ENCODE assay signal across 8 cellular contexts in the genomic region with DNA sequence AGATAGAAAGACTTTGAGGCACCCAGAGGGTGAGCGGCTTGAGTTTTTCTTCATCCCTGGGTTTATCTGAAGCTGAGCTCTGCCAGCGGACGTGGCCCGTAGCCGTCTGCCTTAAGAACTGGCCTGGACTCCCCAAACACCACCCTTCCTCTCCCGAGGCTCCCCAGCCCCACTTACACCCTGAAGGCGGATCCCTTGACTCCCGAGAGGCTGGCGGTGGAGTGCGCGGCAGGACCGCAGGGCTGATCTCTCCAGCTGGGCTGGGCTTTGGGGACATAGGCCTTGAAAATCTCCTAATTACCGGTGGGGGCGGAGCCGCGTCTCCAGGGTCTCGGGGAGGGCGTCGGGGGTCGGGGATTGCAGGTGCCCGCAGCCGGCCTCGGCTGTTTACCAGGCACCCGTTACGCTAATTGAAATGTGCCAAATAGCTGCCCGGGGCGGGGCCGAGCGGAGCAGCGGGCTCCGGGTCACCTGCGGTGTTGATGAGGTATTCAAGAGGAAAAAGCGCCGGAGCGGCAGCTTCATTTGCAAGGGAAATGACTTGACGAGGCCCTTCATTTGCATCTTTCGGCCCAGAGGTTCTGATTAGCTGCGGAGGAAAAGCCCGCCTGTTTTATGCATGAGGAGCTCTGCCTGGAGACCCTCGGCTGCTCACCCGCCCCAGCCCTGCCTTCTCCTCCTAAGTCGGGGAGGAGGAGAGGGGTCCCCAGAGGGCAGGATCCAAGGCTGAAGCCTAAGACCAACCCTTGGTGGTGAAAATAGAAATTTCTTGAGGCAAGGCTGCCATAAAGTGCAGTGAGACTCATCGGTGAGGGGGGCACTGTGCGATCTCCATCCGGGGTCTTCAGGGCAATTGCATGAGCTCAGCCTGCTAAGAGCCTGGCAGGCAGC.
DNase-seq lines count a peak whose midpoint lies in the region; ATAC-seq and TF ChIP-seq lines count a peak whose summit lies in the region.

No MANE protein-coding gene starts in this region.

- CTCF ChIA-PET in CD8-positive, alpha-beta memory T cell (lab: Charles Lee) = interaction anchor here (0.6 to 1.7 kb wide), 8 partner anchors 15 to 100 kb away, joined by 3 to 9 read pairs (median 4); a partner anchor contains a TSS
- CTCF ChIA-PET in WTC11 (lab: Charles Lee) = interaction anchor here (0.5 to 2.2 kb wide), 33 partner anchors 8 to 844 kb away, joined by 3 to 24 read pairs (median 4); a partner anchor contains a TSS

- H3K4me1 Mint-ChIP-seq in CD8-positive, alpha-beta memory T cell = peaks cover 17 to 23% (median 21%) of the 10 kb centered on the region in 3 donors
- peaks cover 70% of the 10 kb centered on the region for H3K4me1 Mint-ChIP-seq in WTC11
- H3K4me1 Mint-ChIP-seq in nephron progenitor cell = peaks cover 34% of the 10 kb centered on the region

- H3K27me3 Mint-ChIP-seq in CD8-positive, alpha-beta memory T cell = peaks cover 3 to 17% of the 10 kb centered on the region in 2 donors
- H3K27me3 Mint-ChIP-seq in WTC11 (ENCODE audit: low read depth) (no peaks in the 10 kb centered on the region; the same call in 1 of the 2 replicates), nephron progenitor cell (ENCODE audit: low read depth, poor library complexity) (peaks cover 44% of the 10 kb centered on the region)

- no peaks in the 10 kb centered on the region for H3K36me3 ChIP-seq in CD8-positive, alpha-beta memory T cell (ENCODE audit: insufficient read depth, low read length)
- H3K36me3 ChIP-seq in transverse colon = no peaks in the 10 kb centered on the region

- no peak for TF ChIP-seq POLR2A in transverse colon (IDR thresholded peaks at IDR 0.05)

- H3K4me3 ChIP-seq in CD8-positive, alpha-beta memory T cell (ENCODE audit: low read length) = peak overlapping the region; percentile 68
- H3K4me3 ChIP-seq in dorsolateral prefrontal cortex = peak overlapping the region in 58 of 59 donors; percentile 6 to 68 (median 49)
- peak overlapping the region in 2 of 4 donors; percentile 13 to 32 for H3K4me3 ChIP-seq in transverse colon

- peak overlapping the region; percentile 13 to 82 (median 54) for H3K27ac Mint-ChIP-seq in CD8-positive, alpha-beta memory T cell
- H3K27ac Mint-ChIP-seq in WTC11 (peak overlapping the region; percentile 99), nephron progenitor cell (peak overlapping the region; percentile 83)

- no peak for TF ChIP-seq CTCF in WTC11 (IDR thresholded peaks at IDR 0.05)
- TF ChIP-seq CTCF in dorsolateral prefrontal cortex (IDR thresholded peaks at IDR 0.05 in 54 of 56, conservative IDR thresholded peaks at IDR 0.05 in 2 of 56; ENCODE audit: low read depth in 1 of 56, partially characterized antibody in 56 of 56) = no peak
- TF ChIP-seq CTCF in nephron progenitor cell (IDR thresholded peaks at IDR 0.05) = no peak
- no peak for TF ChIP-seq CTCF in transverse colon (IDR thresholded peaks at IDR 0.05)

- H3K4me3 Mint-ChIP-seq in CD8-positive, alpha-beta memory T cell = peak overlapping the region; percentile 82 to 92 (median 84)
- H3K4me3 Mint-ChIP-seq in WTC11 = peak overlapping the region; percentile 78
- peak overlapping the region; percentile 82 for H3K4me3 Mint-ChIP-seq in nephron progenitor cell

- POLR2A ChIA-PET in CD8-positive, alpha-beta memory T cell (lab: Charles Lee) = interaction anchor here (0.7 kb wide), 1 partner anchor 23 kb away, joined by 3 read pairs; no protein-coding TSS in a partner anchor
- POLR2A ChIA-PET in WTC11 (lab: Charles Lee) = interaction anchor here (0.6 to 1.8 kb wide), 13 partner anchors 11 to 261 kb away, joined by 3 to 8 read pairs (median 4); a partner anchor contains a TSS

- H3K27ac ChIP-seq in CD8-positive, alpha-beta memory T cell (ENCODE audit: low read depth, low read length) = no peak overlapping the region
- H3K27ac ChIP-seq in dorsolateral prefrontal cortex (peak overlapping the region in 15 of 59 donors; percentile 9 to 63 (median 26)), transverse colon (no peak overlapping the region)

- no peak for TF ChIP-seq EP300 in transverse colon (IDR thresholded peaks at IDR 0.05; ENCODE audit: low read depth)

- WGBS in transverse colon (ENCODE audit: low coverage in 1 of 2), 2 donors = 2% methylated on average over 35 of the region's 45 CpGs; no CpG with 5 or more reads in 1 of the 2 donors

- H3K27me3 ChIP-seq in CD8-positive, alpha-beta memory T cell (ENCODE audit: insufficient read depth, low read length, poor library complexity, severe bottlenecking) = no peaks in the 10 kb centered on the region
- H3K27me3 ChIP-seq in dorsolateral prefrontal cortex (peaks cover 0 to 26% (median 7%) of the 10 kb centered on the region in 45 donors), transverse colon (peaks cover 55% of the 10 kb centered on the region)

- H3K9me3 Mint-ChIP-seq in CD8-positive, alpha-beta memory T cell = no peaks in the 10 kb centered on the region
- H3K9me3 Mint-ChIP-seq in WTC11 = no peaks in the 10 kb centered on the region
- H3K9me3 Mint-ChIP-seq in nephron progenitor cell = no peaks in the 10 kb centered on the region

- no peaks in the 10 kb centered on the region for H3K9me3 ChIP-seq in CD8-positive, alpha-beta memory T cell (ENCODE audit: low read length)
- H3K9me3 ChIP-seq in transverse colon = no peaks in the 10 kb centered on the region

- in situ Hi-C loops in transverse colon (cut with MboI; ENCODE audit: low pct_ligation_motif_present in 1 of 4, low pct_unique_long_range_greater_than_20kb in 1 of 4, low sequenced_read_pairs in 3 of 4) = no loop called here

- H3K4me1 ChIP-seq in CD8-positive, alpha-beta memory T cell (ENCODE audit: insufficient read depth, low read length) = peaks cover 10% of the 10 kb centered on the region
- H3K4me1 ChIP-seq in transverse colon = peaks cover 0 to 12% (median 3%) of the 10 kb centered on the region in 4 donors

- ATAC-seq in WTC11 (peak; percentile 85), HG02884 (IDR thresholded peaks at IDR 0.05; ENCODE audit: unreplicated experiment) (no peak)

- intact Hi-C loops in dorsolateral prefrontal cortex (cut with DNase I) = no loop called here
- intact Hi-C loops in transverse colon (cut with DNase I; ENCODE audit: low total_unique reads) = no loop called here

- peak; percentile 12 to 72 (median 31) for DNase-seq in CD8-positive, alpha-beta memory T cell
- DNase-seq in NCI-H1436 treated with DMSO at 0.1 percent for 48 hours (lab: John Stamatoyannopoulos, UW) = peak; percentile 99
- peak; percentile 96 for DNase-seq in WTC11 (ENCODE audit: low spot score)
- DNase-seq in dorsolateral prefrontal cortex = peak in 2 of 10 donors; percentile 44 to 48
- DNase-seq in nephron progenitor cell = peak; percentile 77
- DNase-seq in transverse colon = peak; percentile 55
- DNase-seq in OCI-M1 (lab: John Stamatoyannopoulos, UW) = no peak

- H3K36me3 Mint-ChIP-seq in CD8-positive, alpha-beta memory T cell = peaks cover 0 to 3% (median 0%) of the 10 kb centered on the region in 3 donors
- H3K36me3 Mint-ChIP-seq in WTC11 (peaks cover 2% of the 10 kb centered on the region; the same call in 1 of the 2 replicates), nephron progenitor cell (ENCODE audit: low read depth) (no peaks in the 10 kb centered on the region)

TF ChIP-seq in WTC11, 78 proteins besides CTCF, POLR2A, EP300 and RAD21 (continues in another document):
- TF ChIP-seq IRF2 (CRISPR knock-in tag; IDR thresholded peaks at IDR 0.05; ENCODE audit: borderline replicate concordance, low read depth) (no peak), HMGA2 (CRISPR knock-in tag; IDR thresholded peaks at IDR 0.05) (no peak), FOXK1 (CRISPR knock-in tag; IDR thresholded peaks at IDR 0.05) (peak; percentile 40; the same call in 1 of the 2 replicates), MXD4 (CRISPR knock-in tag; IDR thresholded peaks at IDR 0.05; ENCODE audit: borderline replicate concordance) (no peak), NFE2L1 (CRISPR knock-in tag; IDR thresholded peaks at IDR 0.05) (no peak; the same call in 1 of the 2 replicates), RORB (CRISPR knock-in tag; IDR thresholded peaks at IDR 0.05) (no peak), RELA (CRISPR knock-in tag; IDR thresholded peaks at IDR 0.05; ENCODE audit: borderline replicate concordance) (no peak)
- TF ChIP-seq, protein P1, sequence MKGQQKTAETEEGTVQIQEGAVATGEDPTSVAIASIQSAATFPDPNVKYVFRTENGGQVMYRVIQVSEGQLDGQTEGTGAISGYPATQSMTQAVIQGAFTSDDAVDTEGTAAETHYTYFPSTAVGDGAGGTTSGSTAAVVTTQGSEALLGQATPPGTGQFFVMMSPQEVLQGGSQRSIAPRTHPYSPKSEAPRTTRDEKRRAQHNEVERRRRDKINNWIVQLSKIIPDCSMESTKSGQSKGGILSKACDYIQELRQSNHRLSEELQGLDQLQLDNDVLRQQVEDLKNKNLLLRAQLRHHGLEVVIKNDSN (CRISPR knock-in tag; IDR thresholded peaks at IDR 0.05) = 0 out of 2 replicates have a peak, but pooled peaks have one; percentile 37
- TF ChIP-seq, protein P2, sequence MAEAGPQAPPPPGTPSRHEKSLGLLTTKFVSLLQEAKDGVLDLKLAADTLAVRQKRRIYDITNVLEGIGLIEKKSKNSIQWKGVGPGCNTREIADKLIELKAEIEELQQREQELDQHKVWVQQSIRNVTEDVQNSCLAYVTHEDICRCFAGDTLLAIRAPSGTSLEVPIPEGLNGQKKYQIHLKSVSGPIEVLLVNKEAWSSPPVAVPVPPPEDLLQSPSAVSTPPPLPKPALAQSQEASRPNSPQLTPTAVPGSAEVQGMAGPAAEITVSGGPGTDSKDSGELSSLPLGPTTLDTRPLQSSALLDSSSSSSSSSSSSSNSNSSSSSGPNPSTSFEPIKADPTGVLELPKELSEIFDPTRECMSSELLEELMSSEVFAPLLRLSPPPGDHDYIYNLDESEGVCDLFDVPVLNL (CRISPR knock-in tag; IDR thresholded peaks at IDR 0.05; ENCODE audit: borderline replicate concordance, low read depth) = no peak
- TF ChIP-seq, protein P3, sequence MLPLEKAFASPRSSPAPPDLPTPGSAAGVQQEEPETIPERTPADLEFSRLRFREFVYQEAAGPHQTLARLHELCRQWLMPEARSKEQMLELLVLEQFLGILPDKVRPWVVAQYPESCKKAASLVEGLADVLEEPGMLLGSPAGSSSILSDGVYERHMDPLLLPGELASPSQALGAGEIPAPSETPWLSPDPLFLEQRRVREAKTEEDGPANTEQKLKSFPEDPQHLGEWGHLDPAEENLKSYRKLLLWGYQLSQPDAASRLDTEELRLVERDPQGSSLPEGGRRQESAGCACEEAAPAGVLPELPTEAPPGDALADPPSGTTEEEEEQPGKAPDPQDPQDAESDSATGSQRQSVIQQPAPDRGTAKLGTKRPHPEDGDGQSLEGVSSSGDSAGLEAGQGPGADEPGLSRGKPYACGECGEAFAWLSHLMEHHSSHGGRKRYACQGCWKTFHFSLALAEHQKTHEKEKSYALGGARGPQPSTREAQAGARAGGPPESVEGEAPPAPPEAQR (CRISPR knock-in tag; IDR thresholded peaks at IDR 0.05) = no peak
